In genomic region chr9:78115073-78115472, GRCh38 we compare ENCODE assay signal across 8 cellular contexts.
A peak's percentile ranks its signal among the peaks of the same experiment; 100 is the strongest.
DNase-seq lines count a peak whose midpoint lies in the region; ATAC-seq and TF ChIP-seq lines count a peak whose summit lies in the region.

No MANE protein-coding gene starts in this region.

- no peaks in the 10 kb centered on the region for H3K27me3 ChIP-seq in BLaER1 treated with 17β-estradiol and CSF1 and Interleukin-3, amounts not matched to agents 10 nM and 100 nM
- H3K27me3 ChIP-seq in GM23338 (ENCODE audit: insufficient read depth): no peaks in the 10 kb centered on the region
- no peaks in the 10 kb centered on the region for H3K27me3 ChIP-seq in Peyer's patch

- no peaks in the 10 kb centered on the region for H4K20me1 ChIP-seq in BLaER1 treated with 17β-estradiol and CSF1 and Interleukin-3, amounts not matched to agents 10 nM and 100 nM
- no peaks in the 10 kb centered on the region for H4K20me1 ChIP-seq in GM23338 (replicated peaks; ENCODE audit: insufficient read depth)

- no peak for TF ChIP-seq POLR2A in Peyer's patch (IDR thresholded peaks at IDR 0.05)

- H3K9me3 Mint-ChIP-seq in GM23338: no peaks in the 10 kb centered on the region
- no peaks in the 10 kb centered on the region for H3K9me3 Mint-ChIP-seq in immature natural killer cell

- H3K79me2 ChIP-seq in GM23338 (replicated peaks; ENCODE audit: insufficient read depth): no peaks in the 10 kb centered on the region

- H2AFZ ChIP-seq in GM23338: peak overlapping the region; percentile 0; the same call in 1 of the 2 replicates

- H3K4me2 ChIP-seq in BLaER1 treated with 17β-estradiol and CSF1 and Interleukin-3, amounts not matched to agents 10 nM and 100 nM: peak overlapping the region in 7 of 11 experiments; percentile 16 to 43 (median 27); a peak in 13 of 22 replicates
- H3K4me2 ChIP-seq in GM23338: no peak overlapping the region

- TF ChIP-seq CTCF in GM23338 (conservative IDR thresholded peaks at IDR 0.05; ENCODE audit: low read depth in 2 of 2) (peak; percentile 69 to 85), Peyer's patch (IDR thresholded peaks at IDR 0.05) (peak in 4 of 6 experiments; percentile 5 to 35 (median 8))

- H3K4me3 Mint-ChIP-seq in GM23338 (no peak overlapping the region), immature natural killer cell (no peak overlapping the region)

- no peak overlapping the region for H3K4me3 ChIP-seq in BLaER1 treated with 17β-estradiol and CSF1 and Interleukin-3, amounts not matched to agents 10 nM and 100 nM
- H3K4me3 ChIP-seq in GM23338 (no peak overlapping the region), Peyer's patch (no peak overlapping the region)

- ATAC-seq in GM23338: peak; percentile 81
- no peak for ATAC-seq in HG02970 (IDR thresholded peaks at IDR 0.05; ENCODE audit: low FRiP score, unreplicated experiment)
- no peak for ATAC-seq in HG03520 (IDR thresholded peaks at IDR 0.05; ENCODE audit: unreplicated experiment)

- H3K36me3 Mint-ChIP-seq in GM23338 (ENCODE audit: low read depth) (no peaks in the 10 kb centered on the region), immature natural killer cell (peaks cover 0 to 4% (median 0%) of the 10 kb centered on the region in 3 donors)

- H3K27me3 Mint-ChIP-seq in GM23338 (ENCODE audit: insufficient read depth, low read depth, poor library complexity): no peaks in the 10 kb centered on the region
- H3K27me3 Mint-ChIP-seq in immature natural killer cell (ENCODE audit: low read depth in 3 of 3): no peaks in the 10 kb centered on the region

- H3K9ac ChIP-seq in BLaER1 treated with 17β-estradiol and CSF1 and Interleukin-3, amounts not matched to agents 10 nM and 100 nM: no peak overlapping the region

- peaks cover 0 to 17% (median 0%) of the 10 kb centered on the region in 11 experiments; a peak in 6 of 22 replicates for H3K9me3 ChIP-seq in BLaER1 treated with 17β-estradiol and CSF1 and Interleukin-3, amounts not matched to agents 10 nM and 100 nM (replicated peaks in 1 of 11)
- H3K9me3 ChIP-seq in Peyer's patch: no peaks in the 10 kb centered on the region

- peak; percentile 80 for DNase-seq in GM23338 (ENCODE audit: low spot score)
- DNase-seq in Peyer's patch: no peak
- DNase-seq in immature natural killer cell: peak; percentile 39 to 50 (median 48)
- no peak for DNase-seq in middle frontal gyrus (ENCODE audit: extremely low spot score, low spot score)
- no peak for DNase-seq in stimulated activated CD4-positive, alpha-beta T cell treated with anti-CD3 and anti-CD28 coated beads, Interleukin-15, amount 100 ng/mL, for 24 hours

- no peaks in the 10 kb centered on the region for H3K4me1 Mint-ChIP-seq in GM23338
- H3K4me1 Mint-ChIP-seq in immature natural killer cell: peaks cover 27 to 57% of the 10 kb centered on the region in 2 donors

- H3K27ac ChIP-seq in BLaER1 treated with 17β-estradiol and CSF1 and Interleukin-3, amounts not matched to agents 10 nM and 100 nM: no peak overlapping the region
- H3K27ac ChIP-seq in GM23338 (ENCODE audit: low read depth) (no peak overlapping the region), Peyer's patch (no peak overlapping the region)

- no peaks in the 10 kb centered on the region for H3K36me3 ChIP-seq in BLaER1 treated with 17β-estradiol and CSF1 and Interleukin-3, amounts not matched to agents 10 nM and 100 nM
- H3K36me3 ChIP-seq in GM23338 (ENCODE audit: insufficient read depth) (no peaks in the 10 kb centered on the region), Peyer's patch (no peaks in the 10 kb centered on the region)

- peaks cover 9 to 28% (median 14%) of the 10 kb centered on the region in 10 experiments; a peak in 19 of 20 replicates for H3K4me1 ChIP-seq in BLaER1 treated with 17β-estradiol and CSF1 and Interleukin-3, amounts not matched to agents 10 nM and 100 nM
- no peaks in the 10 kb centered on the region for H3K4me1 ChIP-seq in GM23338 (ENCODE audit: insufficient read depth)
- peaks cover 0 to 5% (median 0%) of the 10 kb centered on the region in 4 donors for H3K4me1 ChIP-seq in Peyer's patch

- H3K27ac Mint-ChIP-seq in GM23338 (no peak overlapping the region), immature natural killer cell (no peak overlapping the region)

- no peaks in the 10 kb centered on the region for H3F3A ChIP-seq in GM23338 (replicated peaks; ENCODE audit: low read depth)

- H3K9me2 ChIP-seq in GM23338 (ENCODE audit: insufficient read depth): no peaks in the 10 kb centered on the region

TF ChIP-seq in GM23338, 12 proteins besides CTCF, POLR2A, EP300 and RAD21:
- TF ChIP-seq CREB1 (CRISPR knock-in tag; IDR thresholded peaks at IDR 0.05; ENCODE audit: low read depth) (no peak), STAT1 (IDR thresholded peaks at IDR 0.05; ENCODE audit: unreplicated experiment) (no peak), POLR2AphosphoS5 (IDR thresholded peaks at IDR 0.05; ENCODE audit: low read depth) (no peak), ZNF331 (CRISPR knock-in tag; IDR thresholded peaks at IDR 0.05; ENCODE audit: low read depth) (no peak)

Comparison
In these comparisons a context has a peak if more than half of its experiments do, and no peak if none do; other contexts are left out.
1. DNase-seq: peak in GM23338 (single experiment) and immature natural killer cell (3 of 3); none in Peyer's patch (0 of 3), middle frontal gyrus (single experiment) and stimulated activated CD4-positive, alpha-beta T cell treated with anti-CD3 and anti-CD28 coated beads, Interleukin-15, amount 100 ng/mL, for 24 hours (single experiment).